Comparison of ENCODE assay signal across 8 cellular contexts in genomic region chr11:134331565-134332188, GRCh38. TPM values are rescaled to one million over a fixed set of nuclear protein-coding genes. Genes with fewer than 3 reads are reported as not detected.
A peak's percentile ranks its signal among the peaks of the same experiment; 100 is the strongest.
DNase-seq lines count a peak whose midpoint lies in the region; ATAC-seq and TF ChIP-seq lines count a peak whose summit lies in the region.

GLB1L2 (plus strand) TSS chr11:134331988; CDS start chr11:134332062, 74 bp downstream.

- peaks cover 20% of the 10 kb centered on the region for H3K27me3 Mint-ChIP-seq in activated CD4-positive, alpha-beta memory T cell treated with anti-CD3 and anti-CD28 coated beads for 36 hours
- H3K27me3 Mint-ChIP-seq in memory B cell, result peaks cover 19% of the 10 kb centered on the region

- H3K36me3 ChIP-seq in GM06990 (ENCODE audit: control insufficient read depth, insufficient read depth, low read length) (no peaks in the 10 kb centered on the region), duodenal mucosa (ENCODE audit: control insufficient read depth in 1 of 2, insufficient read depth in 2 of 2, low read length in 2 of 2) (no peaks in the 10 kb centered on the region)

- peak; percentile 88 for ATAC-seq in HG02642 (IDR thresholded peaks at IDR 0.05; ENCODE audit: poor library complexity, unreplicated experiment)
- ATAC-seq in memory B cell (ENCODE audit: low read depth), result peak; percentile 94

- DNase-seq in GM06990 (ENCODE audit: extremely low read depth, insufficient read length) (peak; percentile 74), NCI-H2171 (lab: John Stamatoyannopoulos, UW) (peak; percentile 58), memory B cell (ENCODE audit: low spot score in 2 of 2) (peak; percentile 43 to 58)
- peak; percentile 82 for DNase-seq in activated CD4-positive, alpha-beta memory T cell treated with anti-CD3 and anti-CD28 coated beads for 36 hours
- DNase-seq in stimulated activated CD4-positive, alpha-beta T cell treated with anti-CD3 and anti-CD28 coated beads, TNF-alpha, amount 100 ng/mL, for 4 hours (ENCODE audit: low read depth in 3 of 3), result peak; percentile 60 to 71 (median 61)
- no peak for DNase-seq in NK-92 treated with Interleukin-12 subunit alpha and Interleukin-12 subunit beta, amount 100 ng/mL, for 24 hours (lab: John Stamatoyannopoulos, UW)

- H3K36me3 Mint-ChIP-seq in activated CD4-positive, alpha-beta memory T cell treated with anti-CD3 and anti-CD28 coated beads for 36 hours, result no peaks in the 10 kb centered on the region
- no peaks in the 10 kb centered on the region for H3K36me3 Mint-ChIP-seq in memory B cell

- CTCF ChIA-PET in activated CD4-positive, alpha-beta memory T cell treated with anti-CD3 and anti-CD28 coated beads for 36 hours (lab: Charles Lee), result interaction anchor here (0.8 to 1.1 kb wide), 2 partner anchors 56 to 70 kb away, joined by 4 to 6 read pairs; partner anchors contain the start of gene GLB1L3

- no peak within 1 kb of the TSS for H3K27ac Mint-ChIP-seq in activated CD4-positive, alpha-beta memory T cell treated with anti-CD3 and anti-CD28 coated beads for 36 hours
- no peak within 1 kb of the TSS for H3K27ac Mint-ChIP-seq in memory B cell

- H3K4me3 Mint-ChIP-seq in activated CD4-positive, alpha-beta memory T cell treated with anti-CD3 and anti-CD28 coated beads for 36 hours, result peak within 1 kb of the TSS; percentile 67
- H3K4me3 Mint-ChIP-seq in memory B cell, result peak within 1 kb of the TSS; percentile 77

- intact Hi-C loops in activated CD4-positive, alpha-beta memory T cell treated with anti-CD3 and anti-CD28 coated beads for 36 hours (cut with micrococcal nuclease), result loop anchor here (1.0 to 10.0 kb wide), 5 partner anchors 55 to 384 kb away; partner anchors contain the start of genes ACAD8, GLB1L3, THYN1 and VPS26B

- TF ChIP-seq CTCF in GM06990 (IDR thresholded peaks at IDR 0.05; ENCODE audit: insufficient read depth, low read length, poor library complexity, severe bottlenecking), result no peak

- H3K27me3 ChIP-seq in GM06990 (replicated peaks; ENCODE audit: control insufficient read depth, insufficient read depth, low read length), result no peaks in the 10 kb centered on the region; the same call in 1 of the 2 replicates
- H3K27me3 ChIP-seq in duodenal mucosa (ENCODE audit: control insufficient read depth in 1 of 2, insufficient read depth in 2 of 2, low read length in 2 of 2), result peaks cover 0 to 4% of the 10 kb centered on the region in 2 donors

- POLR2A ChIA-PET in activated CD4-positive, alpha-beta memory T cell treated with anti-CD3 and anti-CD28 coated beads for 36 hours (lab: Charles Lee), result interaction anchor here (1.2 to 1.6 kb wide), 2 partner anchors 56 to 108 kb away, joined by 4 to 7 read pairs; partner anchors contain the start of genes GLB1L3, NCAPD3 and VPS26B

- H3K4me1 ChIP-seq in duodenal mucosa (ENCODE audit: control insufficient read depth in 1 of 2, insufficient read depth in 2 of 2, low read length in 2 of 2), result peaks cover 8 to 13% of the 10 kb centered on the region in 2 donors

- no peaks in the 10 kb centered on the region for H3K9me3 ChIP-seq in duodenal mucosa (ENCODE audit: control insufficient read depth in 1 of 2, low read length in 2 of 2)

- peak within 1 kb of the TSS; percentile 36 to 45 for H3K9ac ChIP-seq in duodenal mucosa (ENCODE audit: low read depth in 1 of 2, low read length in 2 of 2)

- H3K27ac ChIP-seq in duodenal mucosa (ENCODE audit: low read depth, low read length), result no peak within 1 kb of the TSS

- no peaks in the 10 kb centered on the region for H3K9me3 Mint-ChIP-seq in activated CD4-positive, alpha-beta memory T cell treated with anti-CD3 and anti-CD28 coated beads for 36 hours
- no peaks in the 10 kb centered on the region for H3K9me3 Mint-ChIP-seq in memory B cell

- peaks cover 10% of the 10 kb centered on the region for H3K4me1 Mint-ChIP-seq in activated CD4-positive, alpha-beta memory T cell treated with anti-CD3 and anti-CD28 coated beads for 36 hours (ENCODE audit: low read depth)
- no peaks in the 10 kb centered on the region for H3K4me1 Mint-ChIP-seq in memory B cell

- H3K4me3 ChIP-seq in GM06990 (replicated peaks; ENCODE audit: low read depth, low read length), result no peak within 1 kb of the TSS
- H3K4me3 ChIP-seq in duodenal mucosa (ENCODE audit: low read depth in 1 of 2, low read length in 2 of 2), result peak within 1 kb of the TSS; percentile 75 to 78

RNA-seq across cellular contexts. Expression of gene GLB1L2, which starts in this region (rescaled TPM):
- 1 to 10 TPM; 3.8 to 4.1 TPM for total RNA-seq in activated CD4-positive, alpha-beta memory T cell treated with anti-CD3 and anti-CD28 coated beads for 36 hours
